ENCODE assay signal across 1 cellular context in the genomic region with DNA sequence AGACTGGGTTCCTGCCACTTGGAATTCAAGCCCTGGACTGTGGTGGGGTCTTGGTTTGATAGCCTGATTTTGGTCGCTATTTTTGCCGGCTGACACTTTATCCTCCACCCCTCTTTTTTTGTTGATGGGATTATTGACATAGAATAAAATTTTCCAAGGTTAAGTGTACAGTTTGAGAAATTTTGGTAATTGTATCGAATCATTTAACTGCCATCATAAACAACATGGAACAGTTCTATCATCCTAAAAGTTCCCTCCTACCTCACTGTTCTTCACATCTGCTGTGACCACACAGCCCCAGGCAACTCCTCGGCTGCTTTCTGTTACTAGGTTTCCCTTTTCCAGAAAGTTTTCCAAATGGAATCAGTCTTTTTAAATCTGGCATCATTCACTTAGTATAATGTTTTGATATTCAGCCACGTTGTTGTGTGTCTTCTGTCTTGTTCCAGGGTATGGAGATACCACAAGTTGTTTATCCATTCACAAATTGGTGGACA.
TF ChIP-seq lines count a peak whose summit lies in the region.

No MANE protein-coding gene starts in this region.

TF ChIP-seq in GM23338, 12 proteins besides CTCF, POLR2A, EP300 and RAD21 (continued from another document):
- TF ChIP-seq ZNF462 (CRISPR knock-in tag; IDR thresholded peaks at IDR 0.05), result no peak
